Comparison of ENCODE assay signal across 28 cellular contexts in genomic region chr20:39946946-39947345, GRCh38.
"Had no signal": no experiment of that assay in that cellular context is flagged by ENCODE, and none has a peak within 500 bp of the region (broad histone marks: within the 10 kb centered on the region; RNA-seq: fewer than 3 reads in every experiment).

No MANE protein-coding gene starts in this region.

- H3K27me3 Mint-ChIP-seq: activated CD4-positive, alpha-beta memory T cell treated with anti-CD3 and anti-CD28 coated beads for 36 hours; activated CD4-positive, alpha-beta T cell treated with anti-CD3 and anti-CD28 coated beads for 36 hours; activated CD4-positive, alpha-beta T cell treated with anti-CD3 and anti-CD28 coated beads, Interleukin-2, amount 10 ng/mL, durations not matched to agents 24 days and 14 days; activated CD8-positive, alpha-beta memory T cell treated with anti-CD3 and anti-CD28 coated beads, Interleukin-2, amount 10 ng/mL, durations not matched to agents 7 days and 5 days; activated naive CD4-positive, alpha-beta T cell treated with anti-CD3 and anti-CD28 coated beads, Interleukin-2, amount 10 ng/mL, durations not matched to agents 7 days and 5 days; activated naive CD8-positive, alpha-beta T cell treated with anti-CD3 and anti-CD28 coated beads, Interleukin-2, amount 10 ng/mL, durations not matched to agents 7 days and 5 days; activated T-cell treated with anti-CD3 and anti-CD28 coated beads, Interleukin-2, amount 50 U/mL, for 24 hours had no signal

- H3K36me3 ChIP-seq: colonic mucosa, esophagus squamous epithelium, gastroesophageal sphincter, heart right ventricle had no signal

- H3K9me3 Mint-ChIP-seq: activated CD4-positive, alpha-beta T cell treated with anti-CD3 and anti-CD28 coated beads, Interleukin-2, amount 10 ng/mL, durations not matched to agents 24 days and 14 days; activated naive CD8-positive, alpha-beta T cell treated with anti-CD3 and anti-CD28 coated beads, Interleukin-2, amount 10 ng/mL, durations not matched to agents 7 days and 5 days had no signal

- H3K4me1 Mint-ChIP-seq: activated CD4-positive, alpha-beta T cell treated with anti-CD3 and anti-CD28 coated beads for 36 hours; activated CD4-positive, alpha-beta T cell treated with anti-CD3 and anti-CD28 coated beads, Interleukin-2, amount 10 ng/mL, durations not matched to agents 24 days and 14 days; activated CD8-positive, alpha-beta memory T cell treated with anti-CD3 and anti-CD28 coated beads, Interleukin-2, amount 10 ng/mL, durations not matched to agents 7 days and 5 days; activated naive CD4-positive, alpha-beta T cell treated with anti-CD3 and anti-CD28 coated beads, Interleukin-2, amount 10 ng/mL, durations not matched to agents 7 days and 5 days; activated naive CD8-positive, alpha-beta T cell treated with anti-CD3 and anti-CD28 coated beads, Interleukin-2, amount 10 ng/mL, durations not matched to agents 7 days and 5 days had no signal

- DNase-seq: activated CD4-positive, alpha-beta memory T cell treated with anti-CD3 and anti-CD28 coated beads for 36 hours; activated CD4-positive, alpha-beta T cell treated with anti-CD3 and anti-CD28 coated beads for 36 hours; activated CD4-positive, alpha-beta T cell treated with anti-CD3 and anti-CD28 coated beads, Interleukin-2, amount 10 ng/mL, durations not matched to agents 24 days and 14 days; activated CD4-positive, CD25-positive, alpha-beta regulatory T cell; activated CD4-positive, CD25-positive, alpha-beta regulatory T cell treated with anti-CD3 and anti-CD28 coated beads, Interleukin-2, amount 50 U/mL, for 72 hours; activated CD8-positive, alpha-beta memory T cell treated with anti-CD3 and anti-CD28 coated beads, Interleukin-2, amount 10 ng/mL, durations not matched to agents 7 days and 5 days; activated CD8-positive, alpha-beta memory T cell treated with anti-CD3 and anti-CD28 coated beads, Interleukin-2, amount 50 U/mL, for 4 hours; activated CD8-positive, alpha-beta T cell treated with anti-CD3 and anti-CD28 coated beads, Interleukin-2, amount 10 ng/mL, durations not matched to agents 7 days and 5 days; activated gamma-delta T cell; activated naive CD4-positive, alpha-beta T cell; activated naive CD4-positive, alpha-beta T cell treated with anti-CD3 and anti-CD28 coated beads, Interleukin-2, amount 10 ng/mL, durations not matched to agents 7 days and 5 days; activated naive CD8-positive, alpha-beta T cell treated with anti-CD3 and anti-CD28 coated beads, Interleukin-2, amount 10 ng/mL, durations not matched to agents 7 days and 5 days; activated T-cell treated with anti-CD3 and anti-CD28 coated beads for 4 hours; activated T-cell treated with anti-CD3 and anti-CD28 coated beads, Interleukin-2, amount 50 U/mL, for 24 hours; activated T-cell treated with anti-CD3 and anti-CD28 coated beads, Interleukin-2, amount 50 U/mL, for 72 hours; amniotic stem cell; anterior cingulate cortex; body of pancreas; caudate nucleus; colonic mucosa; effector CD8-positive, alpha-beta T cell; esophagus squamous epithelium; foreskin melanocyte; heart right ventricle; T-helper 2 cell had no signal

- H3K36me3 Mint-ChIP-seq: activated CD4-positive, alpha-beta memory T cell treated with anti-CD3 and anti-CD28 coated beads for 36 hours; activated CD8-positive, alpha-beta memory T cell treated with anti-CD3 and anti-CD28 coated beads, Interleukin-2, amount 10 ng/mL, durations not matched to agents 7 days and 5 days; activated naive CD4-positive, alpha-beta T cell treated with anti-CD3 and anti-CD28 coated beads, Interleukin-2, amount 10 ng/mL, durations not matched to agents 7 days and 5 days; activated naive CD4-positive, alpha-beta T cell treated with anti-CD3 and anti-CD28 coated beads, Interleukin-2, amount 50 U/mL, for 72 hours; activated naive CD8-positive, alpha-beta T cell treated with anti-CD3 and anti-CD28 coated beads, Interleukin-2, amount 10 ng/mL, durations not matched to agents 7 days and 5 days had no signal

- H3K9me3 ChIP-seq: body of pancreas, colonic mucosa, esophagus squamous epithelium, gastroesophageal sphincter, heart right ventricle had no signal

- H3K27ac Mint-ChIP-seq: activated CD4-positive, alpha-beta memory T cell treated with anti-CD3 and anti-CD28 coated beads for 36 hours; activated CD4-positive, alpha-beta T cell treated with anti-CD3 and anti-CD28 coated beads for 36 hours; activated CD4-positive, alpha-beta T cell treated with anti-CD3 and anti-CD28 coated beads, Interleukin-2, amount 10 ng/mL, durations not matched to agents 24 days and 14 days; activated CD8-positive, alpha-beta memory T cell treated with anti-CD3 and anti-CD28 coated beads, Interleukin-2, amount 10 ng/mL, durations not matched to agents 7 days and 5 days; activated CD8-positive, alpha-beta T cell treated with anti-CD3 and anti-CD28 coated beads, Interleukin-2, amount 10 ng/mL, durations not matched to agents 7 days and 5 days; activated naive CD4-positive, alpha-beta T cell treated with anti-CD3 and anti-CD28 coated beads, Interleukin-2, amount 10 ng/mL, durations not matched to agents 7 days and 5 days; activated naive CD4-positive, alpha-beta T cell treated with anti-CD3 and anti-CD28 coated beads, Interleukin-2, amount 50 U/mL, for 72 hours; activated naive CD8-positive, alpha-beta T cell treated with anti-CD3 and anti-CD28 coated beads, Interleukin-2, amount 10 ng/mL, durations not matched to agents 7 days and 5 days; activated T-cell treated with anti-CD3 and anti-CD28 coated beads, Interleukin-2, amount 50 U/mL, for 24 hours; activated T-cell treated with anti-CD3 and anti-CD28 coated beads, Interleukin-2, amount 50 U/mL, for 72 hours had no signal

- H3K4me3 ChIP-seq: body of pancreas, colonic mucosa, esophagus squamous epithelium, gastroesophageal sphincter, heart right ventricle had no signal

- H3K27me3 ChIP-seq: body of pancreas, colonic mucosa, esophagus squamous epithelium, gastroesophageal sphincter, heart right ventricle had no signal

- H3K27ac ChIP-seq: body of pancreas, colonic mucosa, epithelial cell of prostate, esophagus squamous epithelium, gastroesophageal sphincter, heart right ventricle had no signal

- H3K4me3 Mint-ChIP-seq: activated CD4-positive, alpha-beta memory T cell treated with anti-CD3 and anti-CD28 coated beads for 36 hours; activated CD4-positive, alpha-beta T cell treated with anti-CD3 and anti-CD28 coated beads for 36 hours; activated CD4-positive, alpha-beta T cell treated with anti-CD3 and anti-CD28 coated beads, Interleukin-2, amount 10 ng/mL, durations not matched to agents 24 days and 14 days; activated CD8-positive, alpha-beta memory T cell treated with anti-CD3 and anti-CD28 coated beads, Interleukin-2, amount 10 ng/mL, durations not matched to agents 7 days and 5 days; activated CD8-positive, alpha-beta T cell treated with anti-CD3 and anti-CD28 coated beads, Interleukin-2, amount 10 ng/mL, durations not matched to agents 7 days and 5 days; activated naive CD4-positive, alpha-beta T cell treated with anti-CD3 and anti-CD28 coated beads, Interleukin-2, amount 10 ng/mL, durations not matched to agents 7 days and 5 days; activated naive CD8-positive, alpha-beta T cell treated with anti-CD3 and anti-CD28 coated beads, Interleukin-2, amount 10 ng/mL, durations not matched to agents 7 days and 5 days; activated T-cell treated with anti-CD3 and anti-CD28 coated beads, Interleukin-2, amount 50 U/mL, for 24 hours; activated T-cell treated with anti-CD3 and anti-CD28 coated beads, Interleukin-2, amount 50 U/mL, for 72 hours had no signal

- H3K4me1 ChIP-seq: body of pancreas, colonic mucosa, esophagus squamous epithelium, gastroesophageal sphincter, heart right ventricle had no signal
